ENCODE assay signal across 8 cellular contexts in genomic region chr19:632228-633067, GRCh38. TPM values are rescaled to one million over a fixed set of nuclear protein-coding genes. Genes with fewer than 3 reads are reported as not detected.
DNase-seq lines count a peak whose midpoint lies in the region; ATAC-seq and TF ChIP-seq lines count a peak whose summit lies in the region.

No MANE protein-coding gene starts in this region.

- H3K27me3 ChIP-seq in RWPE2 (ENCODE audit: insufficient read depth, poor library complexity, severe bottlenecking) (no peaks in the 10 kb centered on the region), lower lobe of right lung (ENCODE audit: low read depth) (no peaks in the 10 kb centered on the region)

- TF ChIP-seq CTCF in RWPE2 (IDR thresholded peaks at IDR 0.05; ENCODE audit: poor library complexity, severe bottlenecking) (no peak), lower lobe of right lung (IDR thresholded peaks at IDR 0.05) (no peak)

- DNase-seq in A172 (ENCODE audit: low spot score), result peak; percentile 45
- no peak for DNase-seq in RWPE2 (ENCODE audit: low spot score)
- peak; percentile 41 for DNase-seq in cerebellar cortex (ENCODE audit: low spot score)
- DNase-seq in lower lobe of right lung, result peak; percentile 73
- DNase-seq in stimulated activated naive CD8-positive, alpha-beta T cell treated with anti-CD3 and anti-CD28 coated beads, Interleukin-15, amount 100 ng/mL, for 72 hours, result peak; percentile 33 to 52
- DNase-seq in activated gamma-delta T cell treated with Interleukin-2 at 50 U/mL for 16 hours, result no peak

- no peaks in the 10 kb centered on the region for H3K27me3 Mint-ChIP-seq in stimulated activated naive CD8-positive, alpha-beta T cell treated with anti-CD3 and anti-CD28 coated beads, Interleukin-15, amount 100 ng/mL, for 72 hours

- ATAC-seq in GM18502 (IDR thresholded peaks at IDR 0.05; ENCODE audit: poor library complexity, unreplicated experiment) (peak; percentile 23), HG03175 (IDR thresholded peaks at IDR 0.05; ENCODE audit: unreplicated experiment) (peak; percentile 5), RWPE2 (ENCODE audit: low read depth) (peak; percentile 64), lower lobe of right lung (peak; percentile 18 to 33)
- ATAC-seq in stimulated activated naive CD8-positive, alpha-beta T cell treated with anti-CD3 and anti-CD28 coated beads, Interleukin-15, amount 100 ng/mL, for 72 hours, result peak; percentile 35

- H3K4me1 ChIP-seq in RWPE2 (ENCODE audit: insufficient read depth, poor library complexity, severe bottlenecking) (peaks cover 2% of the 10 kb centered on the region), lower lobe of right lung (peaks cover 20% of the 10 kb centered on the region)

- H3K27ac ChIP-seq in RWPE2 (ENCODE audit: poor library complexity, severe bottlenecking) (peak overlapping the region; percentile 46), lower lobe of right lung (peak overlapping the region; percentile 72)

- peak overlapping the region; percentile 87 to 99 for H3K4me3 Mint-ChIP-seq in stimulated activated naive CD8-positive, alpha-beta T cell treated with anti-CD3 and anti-CD28 coated beads, Interleukin-15, amount 100 ng/mL, for 72 hours

- peaks cover 27% of the 10 kb centered on the region for H3K36me3 ChIP-seq in RWPE2 (ENCODE audit: low read depth)
- H3K36me3 ChIP-seq in lower lobe of right lung, result peaks cover 35% of the 10 kb centered on the region

- H3K4me3 ChIP-seq in RWPE2 (ENCODE audit: severe bottlenecking), result peak overlapping the region; percentile 68
- peak overlapping the region; percentile 91 for H3K4me3 ChIP-seq in lower lobe of right lung

- intact Hi-C loops in lower lobe of right lung (cut with DNase I), result no loop called here

- H3K9me3 ChIP-seq in RWPE2 (ENCODE audit: severe bottlenecking) (no peaks in the 10 kb centered on the region), lower lobe of right lung (no peaks in the 10 kb centered on the region)

- no peaks in the 10 kb centered on the region for H3K9me3 Mint-ChIP-seq in stimulated activated naive CD8-positive, alpha-beta T cell treated with anti-CD3 and anti-CD28 coated beads, Interleukin-15, amount 100 ng/mL, for 72 hours

- H3K4me1 Mint-ChIP-seq in stimulated activated naive CD8-positive, alpha-beta T cell treated with anti-CD3 and anti-CD28 coated beads, Interleukin-15, amount 100 ng/mL, for 72 hours, result peaks cover 49% of the 10 kb centered on the region

- H3K27ac Mint-ChIP-seq in stimulated activated naive CD8-positive, alpha-beta T cell treated with anti-CD3 and anti-CD28 coated beads, Interleukin-15, amount 100 ng/mL, for 72 hours, result peak overlapping the region; percentile 89 to 96

RNA-seq across cellular contexts. Expression of gene POLRMT, which starts 0.9 kb away (rescaled TPM):
- total RNA-seq in A172 (2014; rRNA removed; shearing (Covaris generic)), result 42.7 and 58.4 TPM in 2 replicates
- total RNA-seq in lower lobe of right lung, result 42.5 TPM

RNA-seq across cellular contexts. Expression of gene FGF22, which starts 7.2 kb away (rescaled TPM):
- total RNA-seq in A172 (2014; rRNA removed; shearing (Covaris generic)), result 0.17 TPM in 1 of 2 replicates, not detected in the other
- total RNA-seq in lower lobe of right lung, result 0.65 TPM

RNA-seq across cellular contexts. Expression of gene RNF126, which starts 30.6 kb away (rescaled TPM):
- 40.9 and 62.4 TPM in 2 replicates for total RNA-seq in A172 (2014; rRNA removed; shearing (Covaris generic))
- 27.0 TPM for total RNA-seq in lower lobe of right lung

RNA-seq across cellular contexts. Expression of gene HCN2, which starts 42.8 kb away (rescaled TPM):
- 9.3 and 12.7 TPM in 2 replicates for total RNA-seq in A172 (2014; rRNA removed; shearing (Covaris generic))
- total RNA-seq in lower lobe of right lung, result 0.24 TPM

RNA-seq across cellular contexts. Expression of gene FSTL3, which starts 43.7 kb away (rescaled TPM):
- 267 and 269 TPM in 2 replicates for total RNA-seq in A172 (2014; rRNA removed; shearing (Covaris generic))
- 48.0 TPM for total RNA-seq in lower lobe of right lung

Comparison
In these comparisons a context has a peak if more than half of its experiments do, and no peak if none do; other contexts are left out.
1. DNase-seq: peak in A172 (single experiment), cerebellar cortex (single experiment), lower lobe of right lung (single experiment) and stimulated activated naive CD8-positive, alpha-beta T cell treated with anti-CD3 and anti-CD28 coated beads, Interleukin-15, amount 100 ng/mL, for 72 hours (2 of 2); none in RWPE2 (single experiment) and activated gamma-delta T cell treated with Interleukin-2 at 50 U/mL for 16 hours (single experiment).
2. ATAC-seq: peak in every context shown above with its lines; median percentile 64 in RWPE2; 35 in stimulated activated naive CD8-positive, alpha-beta T cell treated with anti-CD3 and anti-CD28 coated beads, Interleukin-15, amount 100 ng/mL, for 72 hours; 26 in lower lobe of right lung; 23 in GM18502; 5 in HG03175.